17 cellular contexts compared by ENCODE assay signal in the genomic region with DNA sequence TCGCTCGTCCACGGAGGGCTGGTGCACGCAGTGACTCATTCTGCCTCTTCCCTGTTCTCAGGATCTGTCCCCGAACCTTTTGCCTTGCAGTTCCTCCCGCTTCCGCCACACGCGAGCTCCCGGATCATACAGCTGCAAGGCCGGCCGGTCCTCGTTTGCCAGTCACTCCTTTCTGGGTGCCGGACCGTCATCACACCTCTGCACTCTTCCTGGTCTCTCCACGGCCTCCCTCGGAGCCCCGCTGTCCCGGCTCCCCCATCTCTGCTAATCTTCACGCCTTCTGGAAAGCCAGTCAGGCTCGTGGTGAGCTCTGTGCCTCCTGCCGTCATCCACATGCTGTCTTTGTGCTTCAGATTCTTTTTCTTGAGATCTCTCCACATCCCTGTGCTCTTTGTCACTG.
DNase-seq lines count a peak whose midpoint lies in the region; ATAC-seq and TF ChIP-seq lines count a peak whose summit lies in the region.
"Had no signal": no experiment of that assay in that cellular context is flagged by ENCODE, and none has a peak within 500 bp of the region (broad histone marks: within the 10 kb centered on the region; RNA-seq: fewer than 3 reads in every experiment).

No MANE protein-coding gene starts in this region.

- ATAC-seq in GM23338: peak; percentile 78
- ATAC-seq in memory B cell (ENCODE audit: low read depth): no peak
- no peak for ATAC-seq in natural killer cell

- H3K4me3 Mint-ChIP-seq in GM23338 (no peak overlapping the region), chondrocyte (ENCODE audit: unreplicated experiment) (no peak overlapping the region), memory B cell (no peak overlapping the region), natural killer cell (no peak overlapping the region)
- H3K4me3 Mint-ChIP-seq: CD4-positive, CD25-positive, alpha-beta regulatory T cell had no signal

- no peak overlapping the region for H3K4me2 ChIP-seq in GM23338
- H3K4me2 ChIP-seq: PC-9 had no signal

- no peak for TF ChIP-seq POLR2A in testis (IDR thresholded peaks at IDR 0.05)
- TF ChIP-seq POLR2A in adrenal gland (IDR thresholded peaks at IDR 0.05): no peak

- H3K4me3 ChIP-seq in GM23338 (no peak overlapping the region), testis (no peak overlapping the region), adrenal gland (no peak overlapping the region)
- H3K4me3 ChIP-seq: PC-9, SJSA1 had no signal

- peaks cover 8% of the 10 kb centered on the region for H3K27me3 Mint-ChIP-seq in GM23338 (ENCODE audit: insufficient read depth, low read depth, poor library complexity)
- H3K27me3 Mint-ChIP-seq in chondrocyte (ENCODE audit: low read depth): no peaks in the 10 kb centered on the region
- H3K27me3 Mint-ChIP-seq in memory B cell: no peaks in the 10 kb centered on the region
- H3K27me3 Mint-ChIP-seq in natural killer cell (ENCODE audit: low read depth in 2 of 2): no peaks in the 10 kb centered on the region
- H3K27me3 Mint-ChIP-seq: CD4-positive, CD25-positive, alpha-beta regulatory T cell had no signal

- intact Hi-C loops in testis (cut with DNase I; ENCODE audit: low total_unique reads) (no loop called here), natural killer cell (cut with micrococcal nuclease) (no loop called here), adrenal gland (cut with DNase I) (no loop called here)

- TF ChIP-seq CTCF in GM23338 (conservative IDR thresholded peaks at IDR 0.05; ENCODE audit: low read depth in 2 of 2): no peak
- no peak for TF ChIP-seq CTCF in chondrocyte (IDR thresholded peaks at IDR 0.05)
- no peak for TF ChIP-seq CTCF in testis (IDR thresholded peaks at IDR 0.05)
- TF ChIP-seq CTCF in natural killer cell (IDR thresholded peaks at IDR 0.05): no peak
- no peak for TF ChIP-seq CTCF in adrenal gland (IDR thresholded peaks at IDR 0.05)
- no peak for TF ChIP-seq CTCF in GM20000 (IDR thresholded peaks at IDR 0.05; ENCODE audit: extremely low read depth, missing control alignments)

- H3K4me1 Mint-ChIP-seq in GM23338: peaks cover 7% of the 10 kb centered on the region
- no peaks in the 10 kb centered on the region for H3K4me1 Mint-ChIP-seq in chondrocyte (ENCODE audit: low read depth)
- peaks cover 4% of the 10 kb centered on the region for H3K4me1 Mint-ChIP-seq in memory B cell
- H3K4me1 Mint-ChIP-seq in natural killer cell: peaks cover 0 to 17% of the 10 kb centered on the region in 2 donors

- no peaks in the 10 kb centered on the region for H3K9me3 ChIP-seq in testis
- H3K9me3 ChIP-seq in adrenal gland (replicated peaks in 1 of 3): no peaks in the 10 kb centered on the region
- H3K9me3 ChIP-seq: SJSA1 had no signal

- no peaks in the 10 kb centered on the region for H3K36me3 ChIP-seq in GM23338 (ENCODE audit: insufficient read depth)
- H3K36me3 ChIP-seq in testis (ENCODE audit: low read depth, missing control alignments): no peaks in the 10 kb centered on the region
- no peaks in the 10 kb centered on the region for H3K36me3 ChIP-seq in adrenal gland (replicated peaks in 1 of 2)

- H3K4me1 ChIP-seq in GM23338 (ENCODE audit: insufficient read depth): no peaks in the 10 kb centered on the region
- no peaks in the 10 kb centered on the region for H3K4me1 ChIP-seq in testis
- no peaks in the 10 kb centered on the region for H3K4me1 ChIP-seq in adrenal gland (replicated peaks in 1 of 2)
- H3K4me1 ChIP-seq: SJSA1 had no signal

- DNase-seq in GM23338 (ENCODE audit: low spot score): peak; percentile 45
- DNase-seq in chondrocyte (ENCODE audit: low spot score): peak; percentile 85
- no peak for DNase-seq in memory B cell (ENCODE audit: low spot score in 2 of 2)
- peak; percentile 19 for DNase-seq in testis
- no peak for DNase-seq in natural killer cell
- no peak for DNase-seq in adrenal gland
- no peak for DNase-seq in GM20000 (ENCODE audit: low spot score)
- DNase-seq: Calu3; CD4-positive, CD25-positive, alpha-beta regulatory T cell; DMS79; KBM-7; NCI-H146; NCI-H2081 treated with DMSO at 0.1 percent for 48 hours; NCI-H510A; NCI-H774; PC-9 had no signal

- H3K9me2 ChIP-seq in GM23338 (ENCODE audit: insufficient read depth): no peaks in the 10 kb centered on the region

- H3K36me3 Mint-ChIP-seq in GM23338 (ENCODE audit: low read depth): peaks cover 15% of the 10 kb centered on the region
- peaks cover 28% of the 10 kb centered on the region for H3K36me3 Mint-ChIP-seq in chondrocyte (ENCODE audit: low read depth)
- H3K36me3 Mint-ChIP-seq in memory B cell: peaks cover 65% of the 10 kb centered on the region
- peaks cover 8% of the 10 kb centered on the region for H3K36me3 Mint-ChIP-seq in natural killer cell

- no peaks in the 10 kb centered on the region for H3K79me2 ChIP-seq in GM23338 (replicated peaks; ENCODE audit: insufficient read depth)

- 46 to 78% methylated on average over 22 of the region's 22 CpGs for WGBS in testis, 2 donors
- WGBS in adrenal gland, 4 donors: 95 to 98% (median 96%) methylated on average over 22 of the region's 22 CpGs

- H3K27me3 ChIP-seq in GM23338 (ENCODE audit: insufficient read depth) (no peaks in the 10 kb centered on the region), testis (no peaks in the 10 kb centered on the region), adrenal gland (no peaks in the 10 kb centered on the region)
- H3K27me3 ChIP-seq: SJSA1 had no signal

- H3F3A ChIP-seq in GM23338 (replicated peaks; ENCODE audit: low read depth): no peaks in the 10 kb centered on the region

- H2AFZ ChIP-seq in GM23338: no peak overlapping the region
- H2AFZ ChIP-seq: PC-9 had no signal

- H3K27ac ChIP-seq in GM23338 (ENCODE audit: low read depth) (no peak overlapping the region), testis (no peak overlapping the region), adrenal gland (no peak overlapping the region)
- H3K27ac ChIP-seq: PC-9, SJSA1 had no signal

- no peak overlapping the region for H3K27ac Mint-ChIP-seq in GM23338
- no peak overlapping the region for H3K27ac Mint-ChIP-seq in chondrocyte (ENCODE audit: unreplicated experiment)
- H3K27ac Mint-ChIP-seq in memory B cell: peak overlapping the region; percentile 21
- no peak overlapping the region for H3K27ac Mint-ChIP-seq in natural killer cell
- H3K27ac Mint-ChIP-seq: CD4-positive, CD25-positive, alpha-beta regulatory T cell had no signal

- peaks cover 10% of the 10 kb centered on the region; the same call in 2 of the 3 replicates for H3K9me3 Mint-ChIP-seq in GM23338
- H3K9me3 Mint-ChIP-seq in chondrocyte (ENCODE audit: low read depth): peaks cover 8% of the 10 kb centered on the region
- peaks cover 10% of the 10 kb centered on the region for H3K9me3 Mint-ChIP-seq in memory B cell
- no peaks in the 10 kb centered on the region for H3K9me3 Mint-ChIP-seq in natural killer cell

- H4K20me1 ChIP-seq in GM23338 (replicated peaks; ENCODE audit: insufficient read depth): no peaks in the 10 kb centered on the region

TF ChIP-seq in GM23338, 12 proteins besides CTCF, POLR2A, EP300 and RAD21:
- TF ChIP-seq EZH2phosphoT487 (IDR thresholded peaks at IDR 0.05; ENCODE audit: unreplicated experiment) (no peak), EZH2 (IDR thresholded peaks at IDR 0.05; ENCODE audit: low read depth, unreplicated experiment) (no peak), ZNF114 (CRISPR knock-in tag; IDR thresholded peaks at IDR 0.05) (no peak)
- TF ChIP-seq, protein P1, sequence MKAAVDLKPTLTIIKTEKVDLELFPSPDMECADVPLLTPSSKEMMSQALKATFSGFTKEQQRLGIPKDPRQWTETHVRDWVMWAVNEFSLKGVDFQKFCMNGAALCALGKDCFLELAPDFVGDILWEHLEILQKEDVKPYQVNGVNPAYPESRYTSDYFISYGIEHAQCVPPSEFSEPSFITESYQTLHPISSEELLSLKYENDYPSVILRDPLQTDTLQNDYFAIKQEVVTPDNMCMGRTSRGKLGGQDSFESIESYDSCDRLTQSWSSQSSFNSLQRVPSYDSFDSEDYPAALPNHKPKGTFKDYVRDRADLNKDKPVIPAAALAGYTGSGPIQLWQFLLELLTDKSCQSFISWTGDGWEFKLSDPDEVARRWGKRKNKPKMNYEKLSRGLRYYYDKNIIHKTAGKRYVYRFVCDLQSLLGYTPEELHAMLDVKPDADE (IDR thresholded peaks at IDR 0.05): no peak
- TF ChIP-seq, protein P2, sequence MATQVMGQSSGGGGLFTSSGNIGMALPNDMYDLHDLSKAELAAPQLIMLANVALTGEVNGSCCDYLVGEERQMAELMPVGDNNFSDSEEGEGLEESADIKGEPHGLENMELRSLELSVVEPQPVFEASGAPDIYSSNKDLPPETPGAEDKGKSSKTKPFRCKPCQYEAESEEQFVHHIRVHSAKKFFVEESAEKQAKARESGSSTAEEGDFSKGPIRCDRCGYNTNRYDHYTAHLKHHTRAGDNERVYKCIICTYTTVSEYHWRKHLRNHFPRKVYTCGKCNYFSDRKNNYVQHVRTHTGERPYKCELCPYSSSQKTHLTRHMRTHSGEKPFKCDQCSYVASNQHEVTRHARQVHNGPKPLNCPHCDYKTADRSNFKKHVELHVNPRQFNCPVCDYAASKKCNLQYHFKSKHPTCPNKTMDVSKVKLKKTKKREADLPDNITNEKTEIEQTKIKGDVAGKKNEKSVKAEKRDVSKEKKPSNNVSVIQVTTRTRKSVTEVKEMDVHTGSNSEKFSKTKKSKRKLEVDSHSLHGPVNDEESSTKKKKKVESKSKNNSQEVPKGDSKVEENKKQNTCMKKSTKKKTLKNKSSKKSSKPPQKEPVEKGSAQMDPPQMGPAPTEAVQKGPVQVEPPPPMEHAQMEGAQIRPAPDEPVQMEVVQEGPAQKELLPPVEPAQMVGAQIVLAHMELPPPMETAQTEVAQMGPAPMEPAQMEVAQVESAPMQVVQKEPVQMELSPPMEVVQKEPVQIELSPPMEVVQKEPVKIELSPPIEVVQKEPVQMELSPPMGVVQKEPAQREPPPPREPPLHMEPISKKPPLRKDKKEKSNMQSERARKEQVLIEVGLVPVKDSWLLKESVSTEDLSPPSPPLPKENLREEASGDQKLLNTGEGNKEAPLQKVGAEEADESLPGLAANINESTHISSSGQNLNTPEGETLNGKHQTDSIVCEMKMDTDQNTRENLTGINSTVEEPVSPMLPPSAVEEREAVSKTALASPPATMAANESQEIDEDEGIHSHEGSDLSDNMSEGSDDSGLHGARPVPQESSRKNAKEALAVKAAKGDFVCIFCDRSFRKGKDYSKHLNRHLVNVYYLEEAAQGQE (IDR thresholded peaks at IDR 0.05; ENCODE audit: unreplicated experiment): no peak

Comparison
In these comparisons a context has a peak if more than half of its experiments do, and no peak if none do; other contexts are left out.
1. DNase-seq: peak in GM23338 (single experiment), chondrocyte (single experiment) and testis (single experiment); none in memory B cell (0 of 2), natural killer cell (single experiment), adrenal gland (0 of 7) and GM20000 (single experiment).